In the genomic region with DNA sequence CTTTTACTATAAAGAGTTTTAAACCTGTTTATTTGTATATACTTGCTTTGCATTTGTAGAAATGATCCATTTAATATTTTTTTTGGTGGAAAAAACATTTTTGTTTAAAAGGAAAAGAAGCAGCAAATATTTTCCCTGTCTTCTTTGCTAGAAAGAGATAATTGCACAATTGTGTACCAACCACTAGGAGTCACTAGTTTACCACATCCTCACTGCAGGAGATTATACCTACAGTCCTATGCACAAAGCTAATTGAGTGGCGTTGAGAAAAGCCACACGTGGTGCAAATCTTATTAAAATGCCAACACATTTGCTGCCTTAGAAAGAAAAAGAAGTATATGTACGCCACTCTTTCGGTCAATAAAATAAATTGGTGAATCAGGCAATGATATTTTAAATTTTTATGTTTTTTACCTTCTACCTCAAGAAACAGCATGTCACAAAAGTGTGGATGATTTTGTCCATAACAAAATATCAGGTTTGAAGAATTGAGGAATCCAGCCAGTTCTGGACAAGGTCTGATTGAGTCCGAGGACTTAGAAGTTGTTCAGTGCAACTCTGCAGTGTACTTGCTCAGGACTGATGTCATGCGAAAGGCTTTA, we compare ENCODE assay signal across 9 cellular contexts.
DNase-seq lines count a peak whose midpoint lies in the region; ATAC-seq and FAIRE-seq lines count a peak whose summit lies in the region.
"Had no signal": no experiment of that assay in that cellular context is flagged by ENCODE, and none has a peak within 500 bp of the region (broad histone marks: within the 10 kb centered on the region; RNA-seq: fewer than 3 reads in every experiment).

No MANE protein-coding gene starts in this region.

- H3K4me1 Mint-ChIP-seq in stimulated activated effector memory CD8-positive, alpha-beta T cell treated with anti-CD3 and anti-CD28 coated beads, Interleukin-12 subunit alpha, Interleukin-12 subunit beta, amount 100 ng/mL, for 72 hours, result no peaks in the 10 kb centered on the region

- no peaks in the 10 kb centered on the region for H3K27me3 ChIP-seq in Karpas-422 (ENCODE audit: low read length)
- H3K27me3 ChIP-seq: BLaER1 treated with 17β-estradiol and CSF1 and Interleukin-3, amounts not matched to agents 10 nM and 100 nM had no signal

- peaks cover 6% of the 10 kb centered on the region for H3K36me3 Mint-ChIP-seq in stimulated activated effector memory CD8-positive, alpha-beta T cell treated with anti-CD3 and anti-CD28 coated beads, Interleukin-12 subunit alpha, Interleukin-12 subunit beta, amount 100 ng/mL, for 72 hours

- no peaks in the 10 kb centered on the region for H3K9me3 ChIP-seq in Karpas-422 (ENCODE audit: low read length)

- H2AFZ ChIP-seq in Karpas-422 (ENCODE audit: low read length), result no peak overlapping the region

- no peak overlapping the region for H3K9ac ChIP-seq in Karpas-422 (ENCODE audit: low read length)
- H3K9ac ChIP-seq: BLaER1 treated with 17β-estradiol and CSF1 and Interleukin-3, amounts not matched to agents 10 nM and 100 nM had no signal

- peak; percentile 25 for FAIRE-seq in TTC549 (lab: Jason Lieb, UNC)

- no peak overlapping the region for H3K4me2 ChIP-seq in Karpas-422 (ENCODE audit: low read depth, low read length, poor library complexity, severe bottlenecking)
- H3K4me2 ChIP-seq: BLaER1 treated with 17β-estradiol and CSF1 and Interleukin-3, amounts not matched to agents 10 nM and 100 nM had no signal

- peak; percentile 72 for ATAC-seq in GM21717 (IDR thresholded peaks at IDR 0.05; ENCODE audit: unreplicated experiment)
- ATAC-seq in stimulated activated effector memory CD8-positive, alpha-beta T cell treated with anti-CD3 and anti-CD28 coated beads, Interleukin-12 subunit alpha, Interleukin-12 subunit beta, amount 100 ng/mL, for 72 hours, result no peak

- H3K4me3 Mint-ChIP-seq in stimulated activated effector memory CD8-positive, alpha-beta T cell treated with anti-CD3 and anti-CD28 coated beads, Interleukin-12 subunit alpha, Interleukin-12 subunit beta, amount 100 ng/mL, for 72 hours, result no peak overlapping the region

- H3K4me1 ChIP-seq in Karpas-422 (ENCODE audit: low read length), result no peaks in the 10 kb centered on the region
- H3K4me1 ChIP-seq: BLaER1 treated with 17β-estradiol and CSF1 and Interleukin-3, amounts not matched to agents 10 nM and 100 nM had no signal

- no peaks in the 10 kb centered on the region for H4K20me1 ChIP-seq in Karpas-422 (ENCODE audit: insufficient read depth, low read depth, low read length)
- H4K20me1 ChIP-seq: BLaER1 treated with 17β-estradiol and CSF1 and Interleukin-3, amounts not matched to agents 10 nM and 100 nM had no signal

- no peaks in the 10 kb centered on the region for H3K9me2 ChIP-seq in Karpas-422 (replicated peaks; ENCODE audit: insufficient read depth, low read length)

- peak; percentile 14 for DNase-seq in NCI-H1436 (lab: John Stamatoyannopoulos, UW)
- DNase-seq in NCI-H1436 treated with DMSO at 0.1 percent for 48 hours (lab: John Stamatoyannopoulos, UW), result no peak
- DNase-seq in Karpas-422, result peak; percentile 76
- DNase-seq in inferior parietal cortex (ENCODE audit: extremely low spot score), result peak; percentile 25
- no peak for DNase-seq in islet precursor cell
- DNase-seq in stimulated activated effector memory CD8-positive, alpha-beta T cell treated with anti-CD3 and anti-CD28 coated beads, Interleukin-12 subunit alpha, Interleukin-12 subunit beta, amount 100 ng/mL, for 72 hours (ENCODE audit: low spot score in 2 of 2), result no peak

- H3K36me3 ChIP-seq in Karpas-422 (ENCODE audit: insufficient read depth, low read length), result no peaks in the 10 kb centered on the region
- H3K36me3 ChIP-seq: BLaER1 treated with 17β-estradiol and CSF1 and Interleukin-3, amounts not matched to agents 10 nM and 100 nM had no signal

- H3K4me3 ChIP-seq in Karpas-422 (ENCODE audit: low read length), result no peak overlapping the region
- H3K4me3 ChIP-seq: BLaER1 treated with 17β-estradiol and CSF1 and Interleukin-3, amounts not matched to agents 10 nM and 100 nM had no signal

- no peaks in the 10 kb centered on the region for H3K9me3 Mint-ChIP-seq in stimulated activated effector memory CD8-positive, alpha-beta T cell treated with anti-CD3 and anti-CD28 coated beads, Interleukin-12 subunit alpha, Interleukin-12 subunit beta, amount 100 ng/mL, for 72 hours

- H3K79me2 ChIP-seq in Karpas-422 (ENCODE audit: low read length), result no peaks in the 10 kb centered on the region

- no peak overlapping the region for H3K27ac Mint-ChIP-seq in stimulated activated effector memory CD8-positive, alpha-beta T cell treated with anti-CD3 and anti-CD28 coated beads, Interleukin-12 subunit alpha, Interleukin-12 subunit beta, amount 100 ng/mL, for 72 hours

- H3K27ac ChIP-seq in Karpas-422 (ENCODE audit: low read length), result no peak overlapping the region
- H3K27ac ChIP-seq: BLaER1 treated with 17β-estradiol and CSF1 and Interleukin-3, amounts not matched to agents 10 nM and 100 nM had no signal

Comparison
In these comparisons a context has a peak if more than half of its experiments do, and no peak if none do; other contexts are left out.
1. DNase-seq: peak in NCI-H1436 (single experiment), Karpas-422 (single experiment) and inferior parietal cortex (single experiment); none in NCI-H1436 treated with DMSO at 0.1 percent for 48 hours (single experiment), islet precursor cell (single experiment) and stimulated activated effector memory CD8-positive, alpha-beta T cell treated with anti-CD3 and anti-CD28 coated beads, Interleukin-12 subunit alpha, Interleukin-12 subunit beta, amount 100 ng/mL, for 72 hours (0 of 2).